Comparison of ENCODE assay signal across 1 cellular context in the genomic region with DNA sequence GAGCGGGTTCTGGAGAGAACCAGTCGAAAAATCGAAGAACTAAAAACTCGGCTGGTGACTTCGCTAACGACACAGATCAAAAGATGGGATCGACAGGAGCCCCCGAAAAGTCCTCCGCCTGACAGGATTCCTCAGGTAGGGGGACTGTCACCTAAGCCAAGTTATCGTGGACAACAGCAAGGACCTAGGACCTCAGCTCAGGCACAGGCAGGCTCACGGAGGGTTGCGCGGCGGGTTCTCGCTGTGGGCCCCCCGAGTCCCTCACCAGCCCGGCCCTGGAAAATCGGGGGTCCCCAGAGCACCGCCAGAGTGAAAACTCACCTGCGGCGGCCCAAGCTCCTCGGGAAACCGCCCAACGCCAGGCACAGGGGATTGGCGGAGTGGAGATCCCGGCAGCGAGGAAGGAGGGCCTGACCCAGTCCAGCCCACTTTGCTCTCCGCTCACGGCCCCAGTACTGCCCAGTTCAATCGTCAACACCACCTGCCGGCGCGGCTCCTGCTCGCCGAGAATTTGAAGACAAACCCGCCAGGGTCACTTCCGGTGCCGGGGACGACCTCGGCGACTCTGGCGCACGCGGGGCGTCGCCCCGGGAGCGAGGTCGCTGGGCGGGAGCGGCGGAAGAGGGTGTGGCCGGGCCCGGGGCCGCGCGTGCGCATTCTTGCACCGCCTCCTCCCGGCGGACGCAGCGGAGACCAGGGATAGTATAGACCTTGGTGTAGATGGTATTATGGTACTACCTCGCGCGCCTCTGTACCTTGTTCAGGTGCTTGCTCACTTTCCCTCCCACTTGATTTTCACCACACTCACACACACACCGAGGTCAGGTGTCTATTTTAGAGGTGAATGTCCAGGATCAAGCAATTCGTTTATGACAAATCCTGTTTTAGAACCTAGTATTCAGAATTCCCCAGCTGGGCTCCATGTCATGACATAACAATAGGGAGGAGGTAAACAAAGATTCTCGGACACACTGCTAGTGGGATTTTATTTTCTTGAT.
A peak's percentile ranks its signal among the peaks of the same experiment; 100 is the strongest.
TF ChIP-seq lines count a peak whose summit lies in the region.

A gene (minus strand): TSS at position 567 of the 998 bp plus-strand sequence. CDS start 10,167 bp downstream, outside the sequence.

TF ChIP-seq in H1, 55 proteins besides CTCF, POLR2A, EP300 and RAD21 (continues in another document):
- TF ChIP-seq RNF2 (IDR thresholded peaks at IDR 0.05; ENCODE audit: borderline replicate concordance, low read depth, low read length, missing control alignments, poor library complexity, severe bottlenecking) (no peak), SIN3A (conservative IDR thresholded peaks at IDR 0.05 in 1 of 2, IDR thresholded peaks at IDR 0.05 in 1 of 2; ENCODE audit: low read depth in 1 of 2, low read length in 2 of 2) (peak; percentile 73 to 80; a peak in 3 of 4 replicates), NANOG (IDR thresholded peaks at IDR 0.05; ENCODE audit: insufficient read depth, low read depth, low read length, poor library complexity, severe bottlenecking) (no peak), FOSL1 (IDR thresholded peaks at IDR 0.05; ENCODE audit: insufficient read depth, low read depth, low read length) (no peak), RBBP5 (IDR thresholded peaks at IDR 0.05; ENCODE audit: borderline replicate concordance, low read depth, low read length) (peak; percentile 93), EGR1 (IDR thresholded peaks at IDR 0.05; ENCODE audit: borderline replicate concordance, low read depth, low read length) (no peak), EZH2 (IDR thresholded peaks at IDR 0.05; ENCODE audit: low read depth, low read length, severe bottlenecking) (no peak), RFX5 (IDR thresholded peaks at IDR 0.05; ENCODE audit: borderline replicate concordance, low read depth, low read length) (no peak), SP4 (IDR thresholded peaks at IDR 0.05; ENCODE audit: low read length) (no peak; the same call in 1 of the 2 replicates), HDAC6 (IDR thresholded peaks at IDR 0.05; ENCODE audit: low read depth, low read length) (no peak), CHD2 (IDR thresholded peaks at IDR 0.05; ENCODE audit: low read length) (0 out of 2 replicates have a peak, but pooled peaks have one; percentile 46), GABPA (IDR thresholded peaks at IDR 0.05; ENCODE audit: borderline replicate concordance, insufficient read depth, low read length) (peak; percentile 80; the same call in 1 of the 2 replicates), KDM1A (IDR thresholded peaks at IDR 0.05; ENCODE audit: borderline replicate concordance, low read length) (no peak), CBX5 (IDR thresholded peaks at IDR 0.05; ENCODE audit: low read depth, low read length) (no peak), SP1 (IDR thresholded peaks at IDR 0.05; ENCODE audit: low read depth, low read length) (0 out of 2 replicates have a peak, but pooled peaks have one; percentile 31), CEBPB (IDR thresholded peaks at IDR 0.05; ENCODE audit: low read depth, low read length) (no peak), ZNF274 (IDR thresholded peaks at IDR 0.05; ENCODE audit: borderline replicate concordance, extremely low read depth, low read length) (no peak), MAFK (IDR thresholded peaks at IDR 0.05; ENCODE audit: low read depth, low read length) (no peak), TBP (IDR thresholded peaks at IDR 0.05; ENCODE audit: low read depth, low read length) (peak; percentile 75), ASH2L (IDR thresholded peaks at IDR 0.05; ENCODE audit: low read length) (peak; percentile 91), TAF1 (IDR thresholded peaks at IDR 0.05; ENCODE audit: low read depth, low read length) (peak; percentile 83; the same call in 1 of the 2 replicates), SRF (IDR thresholded peaks at IDR 0.05; ENCODE audit: low read depth, low read length) (no peak), SUZ12 (IDR thresholded peaks at IDR 0.05; ENCODE audit: low read length) (no peak), PHF8 (conservative IDR thresholded peaks at IDR 0.05; ENCODE audit: low read depth, low read length) (no peak; the same call in none of the 2 replicates), TAF7 (optimal IDR thresholded peaks at IDR 0.05; ENCODE audit: borderline replicate concordance, low read depth, low read length) (peak; percentile 77), JUND (IDR thresholded peaks at IDR 0.05; ENCODE audit: low read length) (no peak), CTBP2 (IDR thresholded peaks at IDR 0.05; ENCODE audit: borderline replicate concordance, insufficient read depth, insufficient read length, low read length) (no peak), JUN (IDR thresholded peaks at IDR 0.05; ENCODE audit: low read depth, low read length) (no peak), SP2 (IDR thresholded peaks at IDR 0.05; ENCODE audit: low read length) (no peak), CBX8 (IDR thresholded peaks at IDR 0.05; ENCODE audit: borderline replicate concordance, low read depth, low read length) (no peak), BCL11A (IDR thresholded peaks at IDR 0.05; ENCODE audit: low read depth in 2 of 2, low read length in 2 of 2) (no peak), BRCA1 (IDR thresholded peaks at IDR 0.05; ENCODE audit: low read depth, low read length) (no peak), RXRA (IDR thresholded peaks at IDR 0.05; ENCODE audit: insufficient read depth, low read depth, low read length) (no peak), YY1 (IDR thresholded peaks at IDR 0.05; ENCODE audit: low read depth, low read length) (0 out of 2 replicates have a peak, but pooled peaks have one; percentile 16), SAP30 (IDR thresholded peaks at IDR 0.05; ENCODE audit: insufficient read depth, insufficient replicate concordance, low read length) (no peak), TEAD4 (IDR thresholded peaks at IDR 0.05; ENCODE audit: low read depth, low read length) (peak; percentile 40; the same call in 1 of the 2 replicates), KDM5A (IDR thresholded peaks at IDR 0.05; ENCODE audit: low read length) (no peak), POU5F1 (IDR thresholded peaks at IDR 0.05; ENCODE audit: low read depth, low read length) (no peak), KDM4A (IDR thresholded peaks at IDR 0.05; ENCODE audit: low read depth, low read length, severe bottlenecking) (peak; percentile 91), CREB1 (IDR thresholded peaks at IDR 0.05) (peak; percentile 75; the same call in 1 of the 2 replicates), NRF1 (IDR thresholded peaks at IDR 0.05; ENCODE audit: low read depth, low read length) (peak; percentile 57), POLR2AphosphoS5 (IDR thresholded peaks at IDR 0.05; ENCODE audit: low read depth, low read length) (peak; percentile 79), SIRT6 (IDR thresholded peaks at IDR 0.05; ENCODE audit: low read length) (no peak), GTF2F1 (IDR thresholded peaks at IDR 0.05; ENCODE audit: borderline replicate concordance, low read depth, low read length) (no peak; the same call in 1 of the 2 replicates), CHD1 (IDR thresholded peaks at IDR 0.05; ENCODE audit: low read depth, low read length) (no peak)
- TF ChIP-seq, protein P1, sequence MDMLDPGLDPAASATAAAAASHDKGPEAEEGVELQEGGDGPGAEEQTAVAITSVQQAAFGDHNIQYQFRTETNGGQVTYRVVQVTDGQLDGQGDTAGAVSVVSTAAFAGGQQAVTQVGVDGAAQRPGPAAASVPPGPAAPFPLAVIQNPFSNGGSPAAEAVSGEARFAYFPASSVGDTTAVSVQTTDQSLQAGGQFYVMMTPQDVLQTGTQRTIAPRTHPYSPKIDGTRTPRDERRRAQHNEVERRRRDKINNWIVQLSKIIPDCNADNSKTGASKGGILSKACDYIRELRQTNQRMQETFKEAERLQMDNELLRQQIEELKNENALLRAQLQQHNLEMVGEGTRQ (IDR thresholded peaks at IDR 0.05; ENCODE audit: low read length): no peak
- TF ChIP-seq, protein P2, sequence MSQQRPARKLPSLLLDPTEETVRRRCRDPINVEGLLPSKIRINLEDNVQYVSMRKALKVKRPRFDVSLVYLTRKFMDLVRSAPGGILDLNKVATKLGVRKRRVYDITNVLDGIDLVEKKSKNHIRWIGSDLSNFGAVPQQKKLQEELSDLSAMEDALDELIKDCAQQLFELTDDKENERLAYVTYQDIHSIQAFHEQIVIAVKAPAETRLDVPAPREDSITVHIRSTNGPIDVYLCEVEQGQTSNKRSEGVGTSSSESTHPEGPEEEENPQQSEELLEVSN (IDR thresholded peaks at IDR 0.05): peak; percentile 99
- TF ChIP-seq, protein P3, sequence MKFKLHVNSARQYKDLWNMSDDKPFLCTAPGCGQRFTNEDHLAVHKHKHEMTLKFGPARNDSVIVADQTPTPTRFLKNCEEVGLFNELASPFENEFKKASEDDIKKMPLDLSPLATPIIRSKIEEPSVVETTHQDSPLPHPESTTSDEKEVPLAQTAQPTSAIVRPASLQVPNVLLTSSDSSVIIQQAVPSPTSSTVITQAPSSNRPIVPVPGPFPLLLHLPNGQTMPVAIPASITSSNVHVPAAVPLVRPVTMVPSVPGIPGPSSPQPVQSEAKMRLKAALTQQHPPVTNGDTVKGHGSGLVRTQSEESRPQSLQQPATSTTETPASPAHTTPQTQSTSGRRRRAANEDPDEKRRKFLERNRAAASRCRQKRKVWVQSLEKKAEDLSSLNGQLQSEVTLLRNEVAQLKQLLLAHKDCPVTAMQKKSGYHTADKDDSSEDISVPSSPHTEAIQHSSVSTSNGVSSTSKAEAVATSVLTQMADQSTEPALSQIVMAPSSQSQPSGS (IDR thresholded peaks at IDR 0.05; ENCODE audit: low read length): no peak; the same call in 1 of the 2 replicates
- TF ChIP-seq, protein P4, sequence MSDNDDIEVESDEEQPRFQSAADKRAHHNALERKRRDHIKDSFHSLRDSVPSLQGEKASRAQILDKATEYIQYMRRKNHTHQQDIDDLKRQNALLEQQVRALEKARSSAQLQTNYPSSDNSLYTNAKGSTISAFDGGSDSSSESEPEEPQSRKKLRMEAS (IDR thresholded peaks at IDR 0.05): peak; percentile 99
- TF ChIP-seq, protein P5, sequence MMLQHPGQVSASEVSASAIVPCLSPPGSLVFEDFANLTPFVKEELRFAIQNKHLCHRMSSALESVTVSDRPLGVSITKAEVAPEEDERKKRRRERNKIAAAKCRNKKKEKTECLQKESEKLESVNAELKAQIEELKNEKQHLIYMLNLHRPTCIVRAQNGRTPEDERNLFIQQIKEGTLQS (IDR thresholded peaks at IDR 0.05; ENCODE audit: insufficient read depth, low read depth, low read length): no peak
- TF ChIP-seq, protein P6, sequence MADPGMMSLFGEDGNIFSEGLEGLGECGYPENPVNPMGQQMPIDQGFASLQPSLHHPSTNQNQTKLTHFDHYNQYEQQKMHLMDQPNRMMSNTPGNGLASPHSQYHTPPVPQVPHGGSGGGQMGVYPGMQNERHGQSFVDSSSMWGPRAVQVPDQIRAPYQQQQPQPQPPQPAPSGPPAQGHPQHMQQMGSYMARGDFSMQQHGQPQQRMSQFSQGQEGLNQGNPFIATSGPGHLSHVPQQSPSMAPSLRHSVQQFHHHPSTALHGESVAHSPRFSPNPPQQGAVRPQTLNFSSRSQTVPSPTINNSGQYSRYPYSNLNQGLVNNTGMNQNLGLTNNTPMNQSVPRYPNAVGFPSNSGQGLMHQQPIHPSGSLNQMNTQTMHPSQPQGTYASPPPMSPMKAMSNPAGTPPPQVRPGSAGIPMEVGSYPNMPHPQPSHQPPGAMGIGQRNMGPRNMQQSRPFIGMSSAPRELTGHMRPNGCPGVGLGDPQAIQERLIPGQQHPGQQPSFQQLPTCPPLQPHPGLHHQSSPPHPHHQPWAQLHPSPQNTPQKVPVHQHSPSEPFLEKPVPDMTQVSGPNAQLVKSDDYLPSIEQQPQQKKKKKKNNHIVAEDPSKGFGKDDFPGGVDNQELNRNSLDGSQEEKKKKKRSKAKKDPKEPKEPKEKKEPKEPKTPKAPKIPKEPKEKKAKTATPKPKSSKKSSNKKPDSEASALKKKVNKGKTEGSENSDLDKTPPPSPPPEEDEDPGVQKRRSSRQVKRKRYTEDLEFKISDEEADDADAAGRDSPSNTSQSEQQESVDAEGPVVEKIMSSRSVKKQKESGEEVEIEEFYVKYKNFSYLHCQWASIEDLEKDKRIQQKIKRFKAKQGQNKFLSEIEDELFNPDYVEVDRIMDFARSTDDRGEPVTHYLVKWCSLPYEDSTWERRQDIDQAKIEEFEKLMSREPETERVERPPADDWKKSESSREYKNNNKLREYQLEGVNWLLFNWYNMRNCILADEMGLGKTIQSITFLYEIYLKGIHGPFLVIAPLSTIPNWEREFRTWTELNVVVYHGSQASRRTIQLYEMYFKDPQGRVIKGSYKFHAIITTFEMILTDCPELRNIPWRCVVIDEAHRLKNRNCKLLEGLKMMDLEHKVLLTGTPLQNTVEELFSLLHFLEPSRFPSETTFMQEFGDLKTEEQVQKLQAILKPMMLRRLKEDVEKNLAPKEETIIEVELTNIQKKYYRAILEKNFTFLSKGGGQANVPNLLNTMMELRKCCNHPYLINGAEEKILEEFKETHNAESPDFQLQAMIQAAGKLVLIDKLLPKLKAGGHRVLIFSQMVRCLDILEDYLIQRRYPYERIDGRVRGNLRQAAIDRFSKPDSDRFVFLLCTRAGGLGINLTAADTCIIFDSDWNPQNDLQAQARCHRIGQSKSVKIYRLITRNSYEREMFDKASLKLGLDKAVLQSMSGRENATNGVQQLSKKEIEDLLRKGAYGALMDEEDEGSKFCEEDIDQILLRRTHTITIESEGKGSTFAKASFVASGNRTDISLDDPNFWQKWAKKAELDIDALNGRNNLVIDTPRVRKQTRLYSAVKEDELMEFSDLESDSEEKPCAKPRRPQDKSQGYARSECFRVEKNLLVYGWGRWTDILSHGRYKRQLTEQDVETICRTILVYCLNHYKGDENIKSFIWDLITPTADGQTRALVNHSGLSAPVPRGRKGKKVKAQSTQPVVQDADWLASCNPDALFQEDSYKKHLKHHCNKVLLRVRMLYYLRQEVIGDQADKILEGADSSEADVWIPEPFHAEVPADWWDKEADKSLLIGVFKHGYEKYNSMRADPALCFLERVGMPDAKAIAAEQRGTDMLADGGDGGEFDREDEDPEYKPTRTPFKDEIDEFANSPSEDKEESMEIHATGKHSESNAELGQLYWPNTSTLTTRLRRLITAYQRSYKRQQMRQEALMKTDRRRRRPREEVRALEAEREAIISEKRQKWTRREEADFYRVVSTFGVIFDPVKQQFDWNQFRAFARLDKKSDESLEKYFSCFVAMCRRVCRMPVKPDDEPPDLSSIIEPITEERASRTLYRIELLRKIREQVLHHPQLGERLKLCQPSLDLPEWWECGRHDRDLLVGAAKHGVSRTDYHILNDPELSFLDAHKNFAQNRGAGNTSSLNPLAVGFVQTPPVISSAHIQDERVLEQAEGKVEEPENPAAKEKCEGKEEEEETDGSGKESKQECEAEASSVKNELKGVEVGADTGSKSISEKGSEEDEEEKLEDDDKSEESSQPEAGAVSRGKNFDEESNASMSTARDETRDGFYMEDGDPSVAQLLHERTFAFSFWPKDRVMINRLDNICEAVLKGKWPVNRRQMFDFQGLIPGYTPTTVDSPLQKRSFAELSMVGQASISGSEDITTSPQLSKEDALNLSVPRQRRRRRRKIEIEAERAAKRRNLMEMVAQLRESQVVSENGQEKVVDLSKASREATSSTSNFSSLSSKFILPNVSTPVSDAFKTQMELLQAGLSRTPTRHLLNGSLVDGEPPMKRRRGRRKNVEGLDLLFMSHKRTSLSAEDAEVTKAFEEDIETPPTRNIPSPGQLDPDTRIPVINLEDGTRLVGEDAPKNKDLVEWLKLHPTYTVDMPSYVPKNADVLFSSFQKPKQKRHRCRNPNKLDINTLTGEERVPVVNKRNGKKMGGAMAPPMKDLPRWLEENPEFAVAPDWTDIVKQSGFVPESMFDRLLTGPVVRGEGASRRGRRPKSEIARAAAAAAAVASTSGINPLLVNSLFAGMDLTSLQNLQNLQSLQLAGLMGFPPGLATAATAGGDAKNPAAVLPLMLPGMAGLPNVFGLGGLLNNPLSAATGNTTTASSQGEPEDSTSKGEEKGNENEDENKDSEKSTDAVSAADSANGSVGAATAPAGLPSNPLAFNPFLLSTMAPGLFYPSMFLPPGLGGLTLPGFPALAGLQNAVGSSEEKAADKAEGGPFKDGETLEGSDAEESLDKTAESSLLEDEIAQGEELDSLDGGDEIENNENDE (IDR thresholded peaks at IDR 0.05; ENCODE audit: insufficient replicate concordance, low read length): no peak
